In genomic region chr6:31558318-31558625, GRCh38 we compare ENCODE assay signal across 12 cellular contexts. TPM values are rescaled to one million over a fixed set of nuclear protein-coding genes. Genes with fewer than 3 reads are reported as not detected.
DNase-seq lines count a peak whose midpoint lies in the region; ATAC-seq and TF ChIP-seq lines count a peak whose summit lies in the region.
"Had no signal": no experiment of that assay in that cellular context is flagged by ENCODE, and none has a peak within 500 bp of the region (broad histone marks: within the 10 kb centered on the region; RNA-seq: fewer than 3 reads in every experiment).

No MANE protein-coding gene starts in this region.

- H3K4me2 ChIP-seq in OCI-LY1 (ENCODE audit: low read length): peak overlapping the region; percentile 56

- peak overlapping the region; percentile 94 for H3K27ac ChIP-seq in OCI-LY1 (ENCODE audit: low read depth, low read length, poor library complexity, severe bottlenecking)
- H3K27ac ChIP-seq in sigmoid colon: peak overlapping the region in 3 of 4 donors; percentile 9 to 36 (median 27)

- intact Hi-C loops in dendritic cell treated with granulocyte-macrophage colony-stimulating factor and Interleukin-4, amounts not matched to agents 40 ng/mL and 50 ng/mL, for 4 days (cut with micrococcal nuclease): no loop called here
- intact Hi-C loops in sigmoid colon (cut with DNase I): loop anchor here (1.0 kb wide), 1 partner anchor 11 kb away; no protein-coding TSS in a partner anchor

- H2AFZ ChIP-seq in OCI-LY1 (ENCODE audit: low read length): no peak overlapping the region

- peaks cover 16% of the 10 kb centered on the region; the same call in 1 of the 2 replicates for H3F3A ChIP-seq in OCI-LY1 (ENCODE audit: insufficient read depth, low read length)

- H3K79me2 ChIP-seq in OCI-LY1 (ENCODE audit: insufficient read depth, low read length): no peaks in the 10 kb centered on the region

- TF ChIP-seq CTCF in OCI-LY1 (IDR thresholded peaks at IDR 0.05; ENCODE audit: low read length): no peak
- TF ChIP-seq CTCF in sigmoid colon (IDR thresholded peaks at IDR 0.05): no peak

- H3K4me3 ChIP-seq in GM08714 (ENCODE audit: low read length) (peak overlapping the region; percentile 9; the same call in 1 of the 2 replicates), OCI-LY1 (ENCODE audit: low read depth, low read length, poor library complexity, severe bottlenecking) (no peak overlapping the region), sigmoid colon (no peak overlapping the region)
- H3K4me3 ChIP-seq: ascending aorta had no signal

- H3K27ac Mint-ChIP-seq in dendritic cell treated with granulocyte-macrophage colony-stimulating factor and Interleukin-4, amounts not matched to agents 40 ng/mL and 50 ng/mL, for 4 days: peak overlapping the region; percentile 89

- H3K4me1 Mint-ChIP-seq in dendritic cell treated with granulocyte-macrophage colony-stimulating factor and Interleukin-4, amounts not matched to agents 40 ng/mL and 50 ng/mL, for 4 days (ENCODE audit: low read depth): peaks cover 68% of the 10 kb centered on the region

- H3K9ac ChIP-seq in OCI-LY1 (ENCODE audit: low read length): peak overlapping the region; percentile 48

- H3K9me3 Mint-ChIP-seq in dendritic cell treated with granulocyte-macrophage colony-stimulating factor and Interleukin-4, amounts not matched to agents 40 ng/mL and 50 ng/mL, for 4 days: no peaks in the 10 kb centered on the region
- H3K9me3 Mint-ChIP-seq: nephron progenitor cell had no signal

- no peaks in the 10 kb centered on the region for H3K27me3 Mint-ChIP-seq in dendritic cell treated with granulocyte-macrophage colony-stimulating factor and Interleukin-4, amounts not matched to agents 40 ng/mL and 50 ng/mL, for 4 days

- H3K27me3 ChIP-seq in OCI-LY1 (ENCODE audit: insufficient read depth, low read length) (no peaks in the 10 kb centered on the region), sigmoid colon (no peaks in the 10 kb centered on the region)
- H3K27me3 ChIP-seq: ascending aorta had no signal

- H3K36me3 Mint-ChIP-seq in dendritic cell treated with granulocyte-macrophage colony-stimulating factor and Interleukin-4, amounts not matched to agents 40 ng/mL and 50 ng/mL, for 4 days (ENCODE audit: low read depth): peaks cover 35% of the 10 kb centered on the region

- no peak for TF ChIP-seq EP300 in sigmoid colon (IDR thresholded peaks at IDR 0.05)

- H3K4me3 Mint-ChIP-seq in dendritic cell treated with granulocyte-macrophage colony-stimulating factor and Interleukin-4, amounts not matched to agents 40 ng/mL and 50 ng/mL, for 4 days: peak overlapping the region; percentile 61
- H3K4me3 Mint-ChIP-seq: nephron progenitor cell had no signal

- no peaks in the 10 kb centered on the region for H3K9me2 ChIP-seq in OCI-LY1 (ENCODE audit: low read depth, low read length)

- ATAC-seq in HG03442 (IDR thresholded peaks at IDR 0.05; ENCODE audit: unreplicated experiment): no peak

- no peak for TF ChIP-seq POLR2A in sigmoid colon (IDR thresholded peaks at IDR 0.05)

- DNase-seq in sigmoid colon (no peak), NCI-H187 treated with DMSO at 0.1 percent for 48 hours (lab: John Stamatoyannopoulos, UW) (no peak), inferior parietal cortex (ENCODE audit: extremely low spot score) (no peak)
- DNase-seq: DMS53, NCI-H1092, NCI-H524 treated with DMSO at 0.1 percent for 48 hours, nephron progenitor cell had no signal

- H4K20me1 ChIP-seq in OCI-LY1 (ENCODE audit: insufficient read depth, low read length): no peaks in the 10 kb centered on the region

- peaks cover 14% of the 10 kb centered on the region for H3K36me3 ChIP-seq in OCI-LY1 (ENCODE audit: insufficient read depth, low read length)
- H3K36me3 ChIP-seq in sigmoid colon: peaks cover 11 to 58% (median 23%) of the 10 kb centered on the region in 4 donors

- 81 to 88% methylated on average over 8 of the region's 8 CpGs for WGBS in sigmoid colon, 2 donors

- H3K9me3 ChIP-seq in OCI-LY1 (ENCODE audit: low read length): no peaks in the 10 kb centered on the region
- H3K9me3 ChIP-seq in sigmoid colon: no peaks in the 10 kb centered on the region
- H3K9me3 ChIP-seq: ascending aorta had no signal

- H3K4me1 ChIP-seq in OCI-LY1 (ENCODE audit: insufficient read depth, low read length, severe bottlenecking): peaks cover 69% of the 10 kb centered on the region
- H3K4me1 ChIP-seq in sigmoid colon: peaks cover 0 to 20% (median 5%) of the 10 kb centered on the region in 4 donors

RNA-seq across cellular contexts. Expression of gene NFKBIL1, which starts 10.9 kb away (rescaled TPM):
- total RNA-seq in sigmoid colon: 10 to 100 TPM; 32.5 to 55.1 (median 36.3) TPM
- 10 to 100 TPM; 18.0 to 31.3 (median 25.2) TPM for polyA plus RNA-seq in sigmoid colon

RNA-seq across cellular contexts. Expression of gene ATP6V1G2, which starts 11.9 kb away (rescaled TPM):
- total RNA-seq in sigmoid colon: 1 to 10 TPM; 2.8 to 9.1 (median 5.0) TPM
- polyA plus RNA-seq in sigmoid colon: 1 to 10 TPM in 1 of 3 donors, not detected in 2; 3.0 TPM
- total RNA-seq: ascending aorta had no signal

RNA-seq across cellular contexts. Expression of gene LTA, which starts 13.8 kb away (rescaled TPM):
- not detected for total RNA-seq in sigmoid colon
- 1 to 10 TPM in 1 of 3 donors, not detected in 2; 3.6 TPM for polyA plus RNA-seq in sigmoid colon
- total RNA-seq: ascending aorta had no signal

RNA-seq across cellular contexts. Expression of gene DDX39B, which starts 16.5 kb away (rescaled TPM):
- 100 to 1,000 TPM; 211 to 301 (median 239) TPM for total RNA-seq in sigmoid colon
- polyA plus RNA-seq in sigmoid colon: 100 to 1,000 TPM; 130 to 293 (median 153) TPM

RNA-seq across cellular contexts. Expression of gene TNF, which starts 17.1 kb away (rescaled TPM):
- under 1 TPM in 1 of 4 donors, not detected in 3; 0.33 TPM for total RNA-seq in sigmoid colon
- 1 to 10 TPM in 1 of 3 donors, under 1 TPM in 2; 0.60 to 2.6 (median 0.92) TPM for polyA plus RNA-seq in sigmoid colon
